In genomic region chr2:18063826-18064485, GRCh38 we compare ENCODE assay signal across 16 cellular contexts.
"Had no signal": no experiment of that assay in that cellular context is flagged by ENCODE, and none has a peak within 500 bp of the region (broad histone marks: within the 10 kb centered on the region; RNA-seq: fewer than 3 reads in every experiment).

No MANE protein-coding gene starts in this region.

- H3K4me3 Mint-ChIP-seq: activated naive CD8-positive, alpha-beta T cell; activated T-cell treated with anti-CD3 and anti-CD28 coated beads, Interleukin-2, amount 50 U/mL, for 24 hours; natural killer cell; stimulated activated naive B cell treated with anti-CD40 and anti-IgM and Interleukin-4, amounts not matched to agents 10 μg/mL and 1 μg/mL and 100 μg/mL, for 72 hours; T-helper 17 cell had no signal

- DNase-seq: activated CD4-positive, alpha-beta T cell treated with anti-CD3 and anti-CD28 coated beads, Interleukin-2, amount 50 U/mL, for 4 hours; activated effector memory CD4-positive, alpha-beta T cell treated with anti-CD3 and anti-CD28 coated beads, Interleukin-2, amount 50 U/mL, for 16 hours; activated T-cell treated with anti-CD3 and anti-CD28 coated beads, Interleukin-2, amount 50 U/mL, for 24 hours; dermis blood vessel endothelial cell; glutamatergic neuron; islet precursor cell; natural killer cell; occipital lobe; right lobe of liver; stimulated activated CD4-positive, alpha-beta T cell treated with anti-CD3 and anti-CD28 coated beads, Interleukin-2, amount 100 ng/mL, for 24 hours; stimulated activated naive B cell treated with anti-CD40 and anti-IgM and Interleukin-4, amounts not matched to agents 10 μg/mL and 1 μg/mL and 100 μg/mL, for 72 hours; T-helper 17 cell; transverse colon had no signal

- H3K27me3 Mint-ChIP-seq: activated T-cell treated with anti-CD3 and anti-CD28 coated beads, Interleukin-2, amount 50 U/mL, for 24 hours; T-helper 17 cell had no signal

- H3K4me3 ChIP-seq: right lobe of liver, transverse colon had no signal

- H3K9me3 Mint-ChIP-seq: activated T-cell treated with anti-CD3 and anti-CD28 coated beads, Interleukin-2, amount 50 U/mL, for 24 hours; stimulated activated naive B cell treated with anti-CD40 and anti-IgM and Interleukin-4, amounts not matched to agents 10 μg/mL and 1 μg/mL and 100 μg/mL, for 72 hours had no signal

- H3K27ac Mint-ChIP-seq: activated naive CD8-positive, alpha-beta T cell; activated T-cell treated with anti-CD3 and anti-CD28 coated beads, Interleukin-2, amount 50 U/mL, for 24 hours; natural killer cell; progenitor cell of endocrine pancreas; stimulated activated naive B cell treated with anti-CD40 and anti-IgM and Interleukin-4, amounts not matched to agents 10 μg/mL and 1 μg/mL and 100 μg/mL, for 72 hours; T-helper 17 cell had no signal

- H3K4me1 ChIP-seq: right lobe of liver had no signal

- H3K4me1 Mint-ChIP-seq: natural killer cell; stimulated activated naive B cell treated with anti-CD40 and anti-IgM and Interleukin-4, amounts not matched to agents 10 μg/mL and 1 μg/mL and 100 μg/mL, for 72 hours; T-helper 17 cell had no signal

- H3K9me3 ChIP-seq: right lobe of liver, transverse colon had no signal

- H3K36me3 Mint-ChIP-seq: activated naive CD8-positive, alpha-beta T cell; natural killer cell; stimulated activated naive B cell treated with anti-CD40 and anti-IgM and Interleukin-4, amounts not matched to agents 10 μg/mL and 1 μg/mL and 100 μg/mL, for 72 hours had no signal

- H3K36me3 ChIP-seq: right lobe of liver, transverse colon had no signal

- H3K27ac ChIP-seq: right lobe of liver, transverse colon had no signal

- H3K27me3 ChIP-seq: right lobe of liver, transverse colon had no signal

- ATAC-seq: activated CD4-positive, CD25-positive, alpha-beta regulatory T cell treated with anti-CD3 and anti-CD28 coated beads, Interleukin-2, amount 50 U/mL, for 24 hours; natural killer cell; stimulated activated naive B cell treated with anti-CD40 and anti-IgM and Interleukin-4, amounts not matched to agents 10 μg/mL and 1 μg/mL and 100 μg/mL, for 72 hours; T-helper 17 cell had no signal
